Comparison of ENCODE assay signal across 8 cellular contexts in the genomic region with DNA sequence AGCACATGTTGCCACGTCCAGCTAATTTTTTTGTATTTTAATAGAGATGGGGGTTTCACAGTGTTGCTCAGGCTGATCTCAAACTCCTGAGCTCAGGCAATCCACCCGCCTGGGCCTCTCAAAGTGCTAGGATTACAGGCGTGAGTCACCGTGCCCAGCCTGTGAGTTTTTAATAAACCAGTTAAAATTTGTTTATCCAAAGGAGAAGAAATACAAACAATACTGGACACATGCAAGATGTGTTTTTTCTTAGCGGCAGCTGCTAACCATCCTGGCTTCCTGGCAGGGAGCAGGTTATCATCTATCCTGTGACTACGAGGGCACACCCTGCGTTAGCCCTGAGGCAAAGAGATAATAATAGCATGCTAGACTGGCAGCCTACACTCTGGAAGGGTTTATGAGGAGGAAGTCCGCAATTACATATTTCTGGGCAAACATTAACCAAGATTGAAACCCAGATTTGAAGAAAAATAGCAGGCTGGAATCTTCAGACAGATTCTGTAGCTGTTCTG.
DNase-seq lines count a peak whose midpoint lies in the region; ATAC-seq and TF ChIP-seq lines count a peak whose summit lies in the region.

No MANE protein-coding gene starts in this region.

- H3K4me2 ChIP-seq in mesendoderm (ENCODE audit: low read length) = no peak overlapping the region

- H3K18ac ChIP-seq in mesendoderm (ENCODE audit: low read length) = no peak overlapping the region

- no peak overlapping the region for H3K27ac ChIP-seq in mesendoderm (ENCODE audit: low read depth, low read length)

- WGBS in mesendoderm (ENCODE audit: extremely low coverage, insufficient coverage, low lambda C conversion rate) = no CpG with 5 or more reads among the region's 8 CpGs

- no peak overlapping the region for H2BK120ac ChIP-seq in mesendoderm (ENCODE audit: low read depth, low read length)

- no peak overlapping the region for H2BK5ac ChIP-seq in mesendoderm (ENCODE audit: low read length)

- no peaks in the 10 kb centered on the region for H3K36me3 Mint-ChIP-seq in WTC11

- H3K4me3 Mint-ChIP-seq in WTC11 = no peak overlapping the region

- no peak overlapping the region for H3K4ac ChIP-seq in mesendoderm (ENCODE audit: low read depth, low read length)

- no peak overlapping the region for H3K4me3 ChIP-seq in LNCaP clone FGC (ENCODE audit: low read depth, low read length)
- no peak overlapping the region for H3K4me3 ChIP-seq in astrocyte of the spinal cord (ENCODE audit: low read depth, low read length)
- no peak overlapping the region for H3K4me3 ChIP-seq in mesendoderm (ENCODE audit: low read length)

- POLR2A ChIA-PET in WTC11 (lab: Charles Lee) = no interaction called here

- H4K8ac ChIP-seq in mesendoderm (ENCODE audit: low read depth, low read length) = no peak overlapping the region

- H2BK15ac ChIP-seq in mesendoderm (replicated peaks; ENCODE audit: low read depth) = peak overlapping the region; percentile 80

- H3K9ac ChIP-seq in mesendoderm (ENCODE audit: low read length) = no peak overlapping the region

- no peaks in the 10 kb centered on the region for H3K36me3 ChIP-seq in mesendoderm (ENCODE audit: control insufficient read depth, insufficient read depth, low read length)

- no peak for ATAC-seq in WTC11

- H2AK5ac ChIP-seq in mesendoderm (ENCODE audit: low read length) = no peak overlapping the region

- no peak overlapping the region for H3K23ac ChIP-seq in mesendoderm (ENCODE audit: low read length)

- no peaks in the 10 kb centered on the region for H3K27me3 ChIP-seq in mesendoderm (ENCODE audit: insufficient read depth, low read length, poor library complexity)

- DNase-seq in NCI-H1105 treated with DMSO at 0.1 percent for 48 hours (lab: John Stamatoyannopoulos, UW) (peak; percentile 35), NCI-H1105 (lab: John Stamatoyannopoulos, UW) (no peak), LNCaP clone FGC (ENCODE audit: low read depth) (peak; percentile 99), astrocyte of the spinal cord (ENCODE audit: low read depth, low spot score) (peak; percentile 63), mesendoderm (no peak), WTC11 (ENCODE audit: low spot score) (no peak), activated gamma-delta T cell (lab: John Stamatoyannopoulos, UW) (no peak)
- DNase-seq in stimulated activated CD4-positive, alpha-beta T cell treated with anti-CD3 and anti-CD28 coated beads, Interleukin-4, amount 100 ng/mL, for 1 hour = no peak

- peaks cover 13% of the 10 kb centered on the region for H3K4me1 Mint-ChIP-seq in WTC11

- H3K27ac Mint-ChIP-seq in WTC11 = no peak overlapping the region

- no peaks in the 10 kb centered on the region for H3K79me1 ChIP-seq in mesendoderm (ENCODE audit: low read length)

- H4K5ac ChIP-seq in mesendoderm (ENCODE audit: low read length) = no peak overlapping the region

- H3K9me3 Mint-ChIP-seq in WTC11 = no peaks in the 10 kb centered on the region

- in situ Hi-C loops in astrocyte of the spinal cord (cut with HindIII; ENCODE audit: low sequenced_read_pairs) = no loop called here

- TF ChIP-seq CTCF in LNCaP clone FGC (IDR thresholded peaks at IDR 0.05; ENCODE audit: control insufficient read depth, extremely low read depth, insufficient read depth) (no peak), astrocyte of the spinal cord (IDR thresholded peaks at IDR 0.05; ENCODE audit: low read depth, low read length) (no peak), WTC11 (IDR thresholded peaks at IDR 0.05) (no peak)

- H3K56ac ChIP-seq in mesendoderm (ENCODE audit: low read length) = no peak overlapping the region

- no peaks in the 10 kb centered on the region for H3K27me3 Mint-ChIP-seq in WTC11 (ENCODE audit: low read depth)

- no peaks in the 10 kb centered on the region for H3K4me1 ChIP-seq in mesendoderm (ENCODE audit: control insufficient read depth, low read depth, low read length)

- CTCF ChIA-PET in WTC11 (lab: Charles Lee) = interaction anchor here (2.0 kb wide), 1 partner anchor 23 kb away, joined by 10 read pairs; no protein-coding TSS in a partner anchor

- no peaks in the 10 kb centered on the region for H3K79me2 ChIP-seq in mesendoderm (ENCODE audit: control insufficient read depth, insufficient read depth, low read length)

TF ChIP-seq in WTC11, 78 proteins besides CTCF, POLR2A, EP300 and RAD21 (continues in another document):
- TF ChIP-seq ZNF396 (CRISPR knock-in tag; IDR thresholded peaks at IDR 0.05; ENCODE audit: borderline replicate concordance) (no peak), ZNF263 (CRISPR knock-in tag; IDR thresholded peaks at IDR 0.05; ENCODE audit: low read depth) (no peak), NFATC4 (CRISPR knock-in tag; IDR thresholded peaks at IDR 0.05) (no peak), JUN (CRISPR knock-in tag; IDR thresholded peaks at IDR 0.05) (no peak), PRRX2 (CRISPR knock-in tag; IDR thresholded peaks at IDR 0.05) (no peak), SMAD3 (CRISPR knock-in tag; IDR thresholded peaks at IDR 0.05; ENCODE audit: borderline replicate concordance) (no peak)
- TF ChIP-seq, protein P1, sequence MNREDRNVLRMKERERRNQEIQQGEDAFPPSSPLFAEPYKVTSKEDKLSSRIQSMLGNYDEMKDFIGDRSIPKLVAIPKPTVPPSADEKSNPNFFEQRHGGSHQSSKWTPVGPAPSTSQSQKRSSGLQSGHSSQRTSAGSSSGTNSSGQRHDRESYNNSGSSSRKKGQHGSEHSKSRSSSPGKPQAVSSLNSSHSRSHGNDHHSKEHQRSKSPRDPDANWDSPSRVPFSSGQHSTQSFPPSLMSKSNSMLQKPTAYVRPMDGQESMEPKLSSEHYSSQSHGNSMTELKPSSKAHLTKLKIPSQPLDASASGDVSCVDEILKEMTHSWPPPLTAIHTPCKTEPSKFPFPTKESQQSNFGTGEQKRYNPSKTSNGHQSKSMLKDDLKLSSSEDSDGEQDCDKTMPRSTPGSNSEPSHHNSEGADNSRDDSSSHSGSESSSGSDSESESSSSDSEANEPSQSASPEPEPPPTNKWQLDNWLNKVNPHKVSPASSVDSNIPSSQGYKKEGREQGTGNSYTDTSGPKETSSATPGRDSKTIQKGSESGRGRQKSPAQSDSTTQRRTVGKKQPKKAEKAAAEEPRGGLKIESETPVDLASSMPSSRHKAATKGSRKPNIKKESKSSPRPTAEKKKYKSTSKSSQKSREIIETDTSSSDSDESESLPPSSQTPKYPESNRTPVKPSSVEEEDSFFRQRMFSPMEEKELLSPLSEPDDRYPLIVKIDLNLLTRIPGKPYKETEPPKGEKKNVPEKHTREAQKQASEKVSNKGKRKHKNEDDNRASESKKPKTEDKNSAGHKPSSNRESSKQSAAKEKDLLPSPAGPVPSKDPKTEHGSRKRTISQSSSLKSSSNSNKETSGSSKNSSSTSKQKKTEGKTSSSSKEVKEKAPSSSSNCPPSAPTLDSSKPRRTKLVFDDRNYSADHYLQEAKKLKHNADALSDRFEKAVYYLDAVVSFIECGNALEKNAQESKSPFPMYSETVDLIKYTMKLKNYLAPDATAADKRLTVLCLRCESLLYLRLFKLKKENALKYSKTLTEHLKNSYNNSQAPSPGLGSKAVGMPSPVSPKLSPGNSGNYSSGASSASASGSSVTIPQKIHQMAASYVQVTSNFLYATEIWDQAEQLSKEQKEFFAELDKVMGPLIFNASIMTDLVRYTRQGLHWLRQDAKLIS (CRISPR knock-in tag; IDR thresholded peaks at IDR 0.05; ENCODE audit: borderline replicate concordance) = no peak
- TF ChIP-seq, protein P2, sequence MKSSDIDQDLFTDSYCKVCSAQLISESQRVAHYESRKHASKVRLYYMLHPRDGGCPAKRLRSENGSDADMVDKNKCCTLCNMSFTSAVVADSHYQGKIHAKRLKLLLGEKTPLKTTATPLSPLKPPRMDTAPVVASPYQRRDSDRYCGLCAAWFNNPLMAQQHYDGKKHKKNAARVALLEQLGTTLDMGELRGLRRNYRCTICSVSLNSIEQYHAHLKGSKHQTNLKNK (CRISPR knock-in tag; IDR thresholded peaks at IDR 0.05) = no peak
- TF ChIP-seq, protein P3, sequence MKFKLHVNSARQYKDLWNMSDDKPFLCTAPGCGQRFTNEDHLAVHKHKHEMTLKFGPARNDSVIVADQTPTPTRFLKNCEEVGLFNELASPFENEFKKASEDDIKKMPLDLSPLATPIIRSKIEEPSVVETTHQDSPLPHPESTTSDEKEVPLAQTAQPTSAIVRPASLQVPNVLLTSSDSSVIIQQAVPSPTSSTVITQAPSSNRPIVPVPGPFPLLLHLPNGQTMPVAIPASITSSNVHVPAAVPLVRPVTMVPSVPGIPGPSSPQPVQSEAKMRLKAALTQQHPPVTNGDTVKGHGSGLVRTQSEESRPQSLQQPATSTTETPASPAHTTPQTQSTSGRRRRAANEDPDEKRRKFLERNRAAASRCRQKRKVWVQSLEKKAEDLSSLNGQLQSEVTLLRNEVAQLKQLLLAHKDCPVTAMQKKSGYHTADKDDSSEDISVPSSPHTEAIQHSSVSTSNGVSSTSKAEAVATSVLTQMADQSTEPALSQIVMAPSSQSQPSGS (CRISPR knock-in tag; IDR thresholded peaks at IDR 0.05; ENCODE audit: borderline replicate concordance, low read depth) = no peak

Comparison
In these comparisons a context has a peak if more than half of its experiments do, and no peak if none do; other contexts are left out.
1. DNase-seq: peak in NCI-H1105 treated with DMSO at 0.1 percent for 48 hours (single experiment), LNCaP clone FGC (single experiment) and astrocyte of the spinal cord (single experiment); none in NCI-H1105 (single experiment), mesendoderm (single experiment), stimulated activated CD4-positive, alpha-beta T cell treated with anti-CD3 and anti-CD28 coated beads, Interleukin-4, amount 100 ng/mL, for 1 hour (single experiment), WTC11 (single experiment) and activated gamma-delta T cell (single experiment).